ENCODE assay signal across 1 cellular context in the genomic region with DNA sequence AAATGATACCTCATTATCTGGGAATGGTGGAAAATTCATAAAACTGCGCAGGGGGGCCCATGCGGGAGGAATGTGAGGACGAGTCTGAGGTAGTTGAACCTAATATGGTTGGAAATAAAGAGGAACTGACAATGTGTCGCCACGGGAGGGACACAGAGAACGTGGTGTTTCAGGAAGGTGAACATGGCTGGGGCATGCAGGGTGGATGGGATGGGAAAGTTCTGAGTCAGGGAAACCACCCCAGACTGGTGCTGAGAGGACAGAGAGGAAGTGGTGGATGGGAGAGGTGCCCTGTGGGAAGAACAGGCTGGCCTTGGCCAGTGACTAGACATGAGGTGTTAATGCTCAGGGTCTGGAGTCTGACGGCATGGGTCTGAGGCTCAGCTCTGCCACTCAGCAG.
TF ChIP-seq lines count a peak whose summit lies in the region.

No MANE protein-coding gene starts in this region.

TF ChIP-seq in HepG2, 621 proteins besides CTCF, POLR2A, EP300 and RAD21:
- TF ChIP-seq ZMAT3 (CRISPR knock-in tag; conservative IDR thresholded peaks at IDR 0.05) (no peak), SMYD3 (CRISPR knock-in tag; IDR thresholded peaks at IDR 0.05) (no peak), CHD2 (IDR thresholded peaks at IDR 0.05; ENCODE audit: low read depth, low read length) (no peak), SP1 (IDR thresholded peaks at IDR 0.05) (no peak), SP1 (CRISPR knock-in tag; IDR thresholded peaks at IDR 0.05) (no peak), RBFOX2 (IDR thresholded peaks at IDR 0.05; ENCODE audit: low read depth, low read length) (no peak), BORCS8-MEF2B (CRISPR knock-in tag; IDR thresholded peaks at IDR 0.05) (no peak), ZNF101 (CRISPR knock-in tag; IDR thresholded peaks at IDR 0.05; ENCODE audit: borderline replicate concordance, low read depth) (no peak)
- TF ChIP-seq, protein P1, sequence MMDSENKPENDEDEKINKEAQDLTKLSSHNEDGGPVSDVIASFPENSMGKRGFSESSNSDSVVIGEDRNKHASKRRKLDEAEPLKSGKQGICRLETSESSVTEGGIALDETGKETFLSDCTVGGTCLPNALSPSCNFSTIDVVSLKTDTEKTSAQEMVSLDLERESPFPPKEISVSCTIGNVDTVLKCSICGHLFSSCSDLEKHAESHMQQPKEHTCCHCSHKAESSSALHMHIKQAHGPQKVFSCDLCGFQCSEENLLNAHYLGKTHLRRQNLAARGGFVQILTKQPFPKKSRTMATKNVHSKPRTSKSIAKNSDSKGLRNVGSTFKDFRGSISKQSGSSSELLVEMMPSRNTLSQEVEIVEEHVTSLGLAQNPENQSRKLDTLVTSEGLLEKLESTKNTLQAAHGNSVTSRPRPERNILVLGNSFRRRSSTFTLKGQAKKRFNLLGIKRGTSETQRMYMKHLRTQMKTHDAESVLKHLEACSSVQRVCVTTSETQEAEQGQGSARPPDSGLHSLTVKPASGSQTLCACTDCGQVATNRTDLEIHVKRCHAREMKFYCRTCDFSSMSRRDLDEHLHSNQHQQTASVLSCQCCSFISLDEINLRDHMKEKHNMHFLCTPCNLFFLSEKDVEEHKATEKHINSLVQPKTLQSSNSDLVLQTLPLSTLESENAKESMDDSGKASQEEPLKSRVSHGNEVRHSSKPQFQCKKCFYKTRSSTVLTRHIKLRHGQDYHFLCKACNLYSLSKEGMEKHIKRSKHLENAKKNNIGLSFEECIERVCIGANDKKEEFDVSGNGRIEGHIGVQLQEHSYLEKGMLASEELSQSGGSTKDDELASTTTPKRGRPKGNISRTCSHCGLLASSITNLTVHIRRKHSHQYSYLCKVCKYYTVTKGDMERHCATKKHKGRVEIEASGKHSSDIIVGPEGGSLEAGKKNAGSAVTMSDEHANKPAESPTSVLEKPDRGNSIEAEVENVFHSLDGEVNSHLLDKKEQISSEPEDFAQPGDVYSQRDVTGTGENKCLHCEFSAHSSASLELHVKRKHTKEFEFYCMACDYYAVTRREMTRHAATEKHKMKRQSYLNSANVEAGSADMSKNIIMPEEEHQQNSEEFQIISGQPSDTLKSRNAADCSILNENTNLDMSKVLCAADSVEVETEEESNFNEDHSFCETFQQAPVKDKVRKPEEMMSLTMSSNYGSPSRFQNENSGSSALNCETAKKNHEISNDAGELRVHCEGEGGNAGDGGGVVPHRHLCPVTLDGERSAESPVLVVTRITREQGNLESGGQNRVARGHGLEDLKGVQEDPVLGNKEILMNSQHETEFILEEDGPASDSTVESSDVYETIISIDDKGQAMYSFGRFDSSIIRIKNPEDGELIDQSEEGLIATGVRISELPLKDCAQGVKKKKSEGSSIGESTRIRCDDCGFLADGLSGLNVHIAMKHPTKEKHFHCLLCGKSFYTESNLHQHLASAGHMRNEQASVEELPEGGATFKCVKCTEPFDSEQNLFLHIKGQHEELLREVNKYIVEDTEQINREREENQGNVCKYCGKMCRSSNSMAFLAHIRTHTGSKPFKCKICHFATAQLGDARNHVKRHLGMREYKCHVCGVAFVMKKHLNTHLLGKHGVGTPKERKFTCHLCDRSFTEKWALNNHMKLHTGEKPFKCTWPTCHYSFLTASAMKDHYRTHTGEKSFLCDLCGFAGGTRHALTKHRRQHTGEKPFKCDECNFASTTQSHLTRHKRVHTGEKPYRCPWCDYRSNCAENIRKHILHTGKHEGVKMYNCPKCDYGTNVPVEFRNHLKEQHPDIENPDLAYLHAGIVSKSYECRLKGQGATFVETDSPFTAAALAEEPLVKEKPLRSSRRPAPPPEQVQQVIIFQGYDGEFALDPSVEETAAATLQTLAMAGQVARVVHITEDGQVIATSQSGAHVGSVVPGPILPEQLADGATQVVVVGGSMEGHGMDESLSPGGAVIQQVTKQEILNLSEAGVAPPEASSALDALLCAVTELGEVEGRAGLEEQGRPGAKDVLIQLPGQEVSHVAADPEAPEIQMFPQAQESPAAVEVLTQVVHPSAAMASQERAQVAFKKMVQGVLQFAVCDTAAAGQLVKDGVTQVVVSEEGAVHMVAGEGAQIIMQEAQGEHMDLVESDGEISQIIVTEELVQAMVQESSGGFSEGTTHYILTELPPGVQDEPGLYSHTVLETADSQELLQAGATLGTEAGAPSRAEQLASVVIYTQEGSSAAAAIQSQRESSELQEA (CRISPR knock-in tag; IDR thresholded peaks at IDR 0.05; ENCODE audit: not compliant biosample characterization) = no peak
- TF ChIP-seq, protein P2, sequence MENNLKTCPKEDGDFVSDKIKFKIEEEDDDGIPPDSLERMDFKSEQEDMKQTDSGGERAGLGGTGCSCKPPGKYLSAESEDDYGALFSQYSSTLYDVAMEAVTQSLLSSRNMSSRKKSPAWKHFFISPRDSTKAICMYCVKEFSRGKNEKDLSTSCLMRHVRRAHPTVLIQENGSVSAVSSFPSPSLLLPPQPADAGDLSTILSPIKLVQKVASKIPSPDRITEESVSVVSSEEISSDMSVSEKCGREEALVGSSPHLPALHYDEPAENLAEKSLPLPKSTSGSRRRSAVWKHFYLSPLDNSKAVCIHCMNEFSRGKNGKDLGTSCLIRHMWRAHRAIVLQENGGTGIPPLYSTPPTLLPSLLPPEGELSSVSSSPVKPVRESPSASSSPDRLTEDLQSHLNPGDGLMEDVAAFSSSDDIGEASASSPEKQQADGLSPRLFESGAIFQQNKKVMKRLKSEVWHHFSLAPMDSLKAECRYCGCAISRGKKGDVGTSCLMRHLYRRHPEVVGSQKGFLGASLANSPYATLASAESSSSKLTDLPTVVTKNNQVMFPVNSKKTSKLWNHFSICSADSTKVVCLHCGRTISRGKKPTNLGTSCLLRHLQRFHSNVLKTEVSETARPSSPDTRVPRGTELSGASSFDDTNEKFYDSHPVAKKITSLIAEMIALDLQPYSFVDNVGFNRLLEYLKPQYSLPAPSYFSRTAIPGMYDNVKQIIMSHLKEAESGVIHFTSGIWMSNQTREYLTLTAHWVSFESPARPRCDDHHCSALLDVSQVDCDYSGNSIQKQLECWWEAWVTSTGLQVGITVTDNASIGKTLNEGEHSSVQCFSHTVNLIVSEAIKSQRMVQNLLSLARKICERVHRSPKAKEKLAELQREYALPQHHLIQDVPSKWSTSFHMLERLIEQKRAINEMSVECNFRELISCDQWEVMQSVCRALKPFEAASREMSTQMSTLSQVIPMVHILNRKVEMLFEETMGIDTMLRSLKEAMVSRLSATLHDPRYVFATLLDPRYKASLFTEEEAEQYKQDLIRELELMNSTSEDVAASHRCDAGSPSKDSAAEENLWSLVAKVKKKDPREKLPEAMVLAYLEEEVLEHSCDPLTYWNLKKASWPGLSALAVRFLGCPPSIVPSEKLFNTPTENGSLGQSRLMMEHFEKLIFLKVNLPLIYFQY (CRISPR knock-in tag; IDR thresholded peaks at IDR 0.05; ENCODE audit: borderline replicate concordance) = no peak
